Comparison of ENCODE assay signal across 8 cellular contexts in genomic region chr4:23614284-23614892, GRCh38.
DNase-seq lines count a peak whose midpoint lies in the region; ATAC-seq and TF ChIP-seq lines count a peak whose summit lies in the region.

No MANE protein-coding gene starts in this region.

- H3K4me1 ChIP-seq in breast epithelium (no peaks in the 10 kb centered on the region), psoas muscle (no peaks in the 10 kb centered on the region)

- ATAC-seq in psoas muscle (peak in 3 of 4 donors; percentile 57 to 69 (median 58)), GM18873 (IDR thresholded peaks at IDR 0.05; ENCODE audit: low FRiP score, unreplicated experiment) (no peak)

- WGBS in psoas muscle, 3 donors, result 77 to 94% (median 84%) methylated on average over 3 to 5 of the region's 6 CpGs

- no peaks in the 10 kb centered on the region for H3K4me1 Mint-ChIP-seq in MCF 10A (ENCODE audit: insufficient read depth, unreplicated experiment)

- intact Hi-C loops in MCF 10A (cut with micrococcal nuclease), result loop anchor here (5.0 kb wide), 2 partner anchors 477 to 717 kb away; no protein-coding TSS in a partner anchor
- intact Hi-C loops in breast epithelium (cut with DNase I; ENCODE audit: low total_unique reads), result no loop called here
- intact Hi-C loops in psoas muscle (cut with DNase I), result no loop called here

- H3K9me3 ChIP-seq in breast epithelium, result no peaks in the 10 kb centered on the region
- no peaks in the 10 kb centered on the region for H3K9me3 ChIP-seq in psoas muscle
- no peaks in the 10 kb centered on the region for H3K9me3 ChIP-seq in MG63

- CTCF ChIA-PET in MCF 10A (lab: Yijun Ruan, JAX), result interaction anchor here (0.6 to 1.2 kb wide), 8 partner anchors 143 to 1471 kb away, joined by 3 to 4 read pairs (median 3); no protein-coding TSS in a partner anchor

- TF ChIP-seq POLR2A in breast epithelium (IDR thresholded peaks at IDR 0.05), result no peak

- no TSS peak for BruUV-seq in MCF 10A (replicated peaks; lab: Mats Ljungman, UMichigan)

- no peaks in the 10 kb centered on the region for H3K27me3 Mint-ChIP-seq in MCF 10A (ENCODE audit: insufficient read depth, unreplicated experiment)

- H3K4me3 ChIP-seq in breast epithelium (no peak overlapping the region), psoas muscle (no peak overlapping the region), MG63 (no peak overlapping the region)

- H3K9me3 Mint-ChIP-seq in MCF 10A (ENCODE audit: unreplicated experiment), result no peaks in the 10 kb centered on the region

- no peaks in the 10 kb centered on the region for H3K27me3 ChIP-seq in breast epithelium
- no peaks in the 10 kb centered on the region for H3K27me3 ChIP-seq in psoas muscle (ENCODE audit: insufficient read depth in 3 of 3, low read length in 2 of 3)
- H3K27me3 ChIP-seq in MG63, result no peaks in the 10 kb centered on the region

- no peak overlapping the region for H3K27ac Mint-ChIP-seq in MCF 10A (ENCODE audit: low read depth, unreplicated experiment)

- H3K4me3 Mint-ChIP-seq in MCF 10A (ENCODE audit: unreplicated experiment), result no peak overlapping the region

- H3K36me3 Mint-ChIP-seq in MCF 10A (ENCODE audit: insufficient read depth, unreplicated experiment), result no peaks in the 10 kb centered on the region

- TF ChIP-seq CTCF in MCF 10A (IDR thresholded peaks at IDR 0.05; ENCODE audit: unreplicated experiment) (peak; percentile 20), breast epithelium (IDR thresholded peaks at IDR 0.05) (no peak), psoas muscle (IDR thresholded peaks at IDR 0.05) (no peak)

- H3K27ac ChIP-seq in breast epithelium (no peak overlapping the region), epithelial cell of prostate (no peak overlapping the region), psoas muscle (no peak overlapping the region)

- peak; percentile 45 for DNase-seq in MCF 10A (ENCODE audit: unreplicated experiment)
- no peak for DNase-seq in breast epithelium (ENCODE audit: low spot score in 2 of 2)
- DNase-seq in NCI-H2171 treated with DMSO at 0.1 percent for 48 hours (lab: John Stamatoyannopoulos, UW), result peak; percentile 39
- DNase-seq in epithelial cell of prostate (ENCODE audit: low read depth, low spot score), result peak; percentile 1
- DNase-seq in psoas muscle, result no peak
- no peak for DNase-seq in MG63
- no peak for DNase-seq in mucosa of gallbladder (ENCODE audit: low spot score)

- POLR2A ChIA-PET in MCF 10A (lab: Yijun Ruan, JAX), result no interaction called here

- H3K36me3 ChIP-seq in breast epithelium (no peaks in the 10 kb centered on the region), psoas muscle (ENCODE audit: insufficient read depth in 1 of 2, low read depth in 1 of 2) (no peaks in the 10 kb centered on the region), MG63 (no peaks in the 10 kb centered on the region)

Comparison
In these comparisons a context has a peak if more than half of its experiments do, and no peak if none do; other contexts are left out.
1. DNase-seq: peak in MCF 10A (single experiment), NCI-H2171 treated with DMSO at 0.1 percent for 48 hours (single experiment) and epithelial cell of prostate (single experiment); none in breast epithelium (0 of 2), psoas muscle (0 of 2), MG63 (single experiment) and mucosa of gallbladder (single experiment).